In the genomic region with DNA sequence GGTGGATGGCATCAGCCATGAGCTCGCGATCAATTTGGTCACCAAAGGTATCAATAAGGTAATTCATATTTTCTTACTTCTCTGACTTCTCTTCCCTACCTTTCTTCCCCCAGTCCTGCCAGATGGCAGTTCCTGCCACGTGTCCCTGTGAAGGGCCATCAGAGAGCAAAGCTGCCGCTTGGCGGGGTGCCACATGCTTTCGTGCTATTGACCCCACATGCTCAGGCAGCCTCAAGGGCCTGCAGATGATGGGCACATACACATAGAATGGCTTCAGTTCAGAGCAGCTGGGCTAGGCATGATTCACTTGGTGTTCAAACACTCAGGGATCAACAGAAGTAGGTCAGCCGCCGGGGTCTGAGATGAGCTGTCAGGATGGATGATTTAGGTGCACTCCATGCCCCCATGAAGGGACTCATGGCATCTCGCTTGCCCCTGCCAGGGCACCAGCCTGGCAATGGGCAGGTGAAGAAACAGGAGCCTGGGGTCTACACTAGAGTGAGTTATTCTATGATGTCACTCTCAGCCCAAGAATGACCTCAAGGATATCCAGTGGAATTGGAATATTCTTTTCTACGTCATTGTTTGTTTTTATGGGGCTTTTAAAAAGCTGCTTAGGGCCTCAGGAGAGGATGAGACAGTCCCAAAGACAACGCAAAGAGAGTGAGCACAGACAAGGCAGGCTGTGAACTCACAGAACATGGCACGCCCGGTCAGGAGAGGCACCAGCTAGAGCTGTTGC, we compare ENCODE assay signal across 18 cellular contexts. TPM values are rescaled to one million over a fixed set of nuclear protein-coding genes. Genes with fewer than 3 reads are reported as not detected.
DNase-seq lines count a peak whose midpoint lies in the region; ATAC-seq lines count a peak whose summit lies in the region.
"Had no signal": no experiment of that assay in that cellular context is flagged by ENCODE, and none has a peak within 500 bp of the region (broad histone marks: within the 10 kb centered on the region; RNA-seq: fewer than 3 reads in every experiment).

No MANE protein-coding gene starts in this region.

- no peak for ATAC-seq in HG02973 (IDR thresholded peaks at IDR 0.05; ENCODE audit: unreplicated experiment)
- ATAC-seq: activated T-helper 17 cell treated with anti-CD3 and anti-CD28 coated beads, Interleukin-2, amount 50 U/mL, for 72 hours; foreskin keratinocyte; K562; naive thymus-derived CD4-positive, alpha-beta T cell; stimulated activated naive CD8-positive, alpha-beta T cell treated with anti-CD3 and anti-CD28 coated beads, Interleukin-15, Interleukin-2, amounts not matched to agents 100 U/mL and 50 U/mL, for 24 hours had no signal

- DNase-seq in COLO668 (lab: John Stamatoyannopoulos, UW; ENCODE audit: unreplicated experiment) (peak; percentile 96), LHCN-M2 (ENCODE audit: low read depth) (peak; percentile 54), NCI-H2196 treated with DMSO at 0.1 percent for 48 hours (lab: John Stamatoyannopoulos, UW; ENCODE audit: unreplicated experiment) (peak; percentile 80), astrocyte of the hippocampus (ENCODE audit: low read depth, low spot score) (peak; percentile 17), mucosa of gallbladder (ENCODE audit: low spot score) (no peak), HuH-7.5 (ENCODE audit: low spot score) (no peak), 8988T (no peak)
- DNase-seq: amygdala; Caco-2; foreskin keratinocyte; naive thymus-derived CD4-positive, alpha-beta T cell; NCI-H2081 treated with DMSO at 0.1 percent for 48 hours; stimulated activated naive CD8-positive, alpha-beta T cell treated with anti-CD3 and anti-CD28 coated beads, Interleukin-15, Interleukin-2, amounts not matched to agents 100 U/mL and 50 U/mL, for 24 hours had no signal

RNA-seq across cellular contexts. Expression of a gene that starts 25.5 kb away (rescaled TPM):
- total RNA-seq in LHCN-M2 (2014; rRNA removed), result not detected in 2 replicates
- polyA plus RNA-seq in LHCN-M2 (2012), result not detected
- total RNA-seq in mucosa of gallbladder, result not detected
- total RNA-seq: activated T-helper 17 cell treated with anti-CD3 and anti-CD28 coated beads, Interleukin-2, amount 50 U/mL, for 72 hours; foreskin keratinocyte; K562; naive thymus-derived CD4-positive, alpha-beta T cell; progenitor cell of endocrine pancreas; urinary bladder had no signal
- polyA plus RNA-seq: foreskin keratinocyte; K562; naive thymus-derived CD4-positive, alpha-beta T cell; urinary bladder had no signal

RNA-seq across cellular contexts. Expression of a gene that starts 43.2 kb away (rescaled TPM):
- total RNA-seq in LHCN-M2 (2014; rRNA removed), result 154 and 160 TPM in 2 replicates
- 139 TPM for polyA plus RNA-seq in LHCN-M2 (2012)
- 355 TPM for total RNA-seq in mucosa of gallbladder

Comparison
In these comparisons a context has a peak if more than half of its experiments do, and no peak if none do; other contexts are left out.
1. DNase-seq: peak in COLO668 (single experiment), LHCN-M2 (single experiment), NCI-H2196 treated with DMSO at 0.1 percent for 48 hours (single experiment) and astrocyte of the hippocampus (single experiment); none in mucosa of gallbladder (single experiment), HuH-7.5 (single experiment) and 8988T (single experiment).